In the genomic region with DNA sequence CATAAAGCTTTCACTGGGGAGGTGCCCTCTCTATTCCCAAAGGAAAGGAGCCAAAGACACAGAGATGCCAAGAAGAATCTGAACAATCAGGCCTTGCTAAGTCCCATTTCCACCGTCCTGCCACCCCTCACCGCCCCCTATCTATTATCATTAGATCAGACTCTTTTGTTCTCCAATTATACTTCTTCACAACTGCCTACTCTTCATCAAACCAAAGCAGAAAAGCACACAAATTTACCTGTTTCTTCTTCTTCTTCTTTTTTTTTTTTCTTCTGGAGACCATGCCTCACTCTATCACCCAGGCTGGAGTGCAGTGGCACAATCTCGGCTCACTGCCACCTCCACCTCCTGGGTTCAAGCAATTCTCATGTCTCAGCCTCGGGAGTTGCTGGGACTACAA, we compare ENCODE assay signal across 28 cellular contexts.
"Had no signal": no experiment of that assay in that cellular context is flagged by ENCODE, and none has a peak within 500 bp of the region (broad histone marks: within the 10 kb centered on the region; RNA-seq: fewer than 3 reads in every experiment).

No MANE protein-coding gene starts in this region.

- H3K9me3 ChIP-seq: stomach, suprapubic skin, testis, thoracic aorta, thyroid gland, tibial artery, tibial nerve, transverse colon, upper lobe of left lung, upper lobe of right lung, uterus, vagina had no signal

- H3K4me1 Mint-ChIP-seq: stimulated activated memory B cell treated with anti-CD40 and anti-IgM and Interleukin-4, amounts not matched to agents 10 μg/mL and 1 μg/mL and 100 μg/mL, for 72 hours had no signal

- H3K9me3 Mint-ChIP-seq: stimulated activated effector memory CD8-positive, alpha-beta T cell treated with anti-CD3 and anti-CD28 coated beads, Interleukin-12 subunit alpha, Interleukin-12 subunit beta, amount 100 ng/mL, for 72 hours; stimulated activated memory B cell treated with anti-CD40 and anti-IgM and Interleukin-4, amounts not matched to agents 10 μg/mL and 1 μg/mL and 100 μg/mL, for 72 hours; stimulated activated naive CD8-positive, alpha-beta T cell treated with anti-CD3 and anti-CD28 coated beads, Interleukin-15, amount 100 ng/mL, for 72 hours; stimulated activated naive CD8-positive, alpha-beta T cell treated with anti-CD3 and anti-CD28 coated beads, Interleukin-15, Interleukin-2, amounts not matched to agents 100 ng/mL and 50 ng/mL, for 24 hours had no signal

- H3K27ac Mint-ChIP-seq: stimulated activated effector memory CD8-positive, alpha-beta T cell treated with anti-CD3 and anti-CD28 coated beads, Interleukin-12 subunit alpha, Interleukin-12 subunit beta, amount 100 ng/mL, for 72 hours; stimulated activated memory B cell treated with anti-CD40 and anti-IgM and Interleukin-4, amounts not matched to agents 10 μg/mL and 1 μg/mL and 100 μg/mL, for 72 hours; stimulated activated naive B cell treated with anti-CD40 and anti-IgM and Interleukin-4, amounts not matched to agents 10 μg/mL and 1 μg/mL and 100 μg/mL, for 72 hours; stimulated activated naive CD8-positive, alpha-beta T cell treated with anti-CD3 and anti-CD28 coated beads, Interleukin-15, amount 100 ng/mL, for 72 hours; stimulated activated naive CD8-positive, alpha-beta T cell treated with anti-CD3 and anti-CD28 coated beads, Interleukin-15, Interleukin-2, amounts not matched to agents 100 ng/mL and 50 ng/mL, for 24 hours; type B pancreatic cell had no signal

- H3K27ac ChIP-seq: stomach, suprapubic skin, testis, thoracic aorta, thyroid gland, tibial artery, tibial nerve, transverse colon, upper lobe of left lung, upper lobe of right lung, uterus, vagina had no signal

- H3K4me1 ChIP-seq: stomach, testis, thyroid gland, tibial artery, tibial nerve, upper lobe of left lung, upper lobe of right lung, uterus, vagina had no signal

- H3K36me3 ChIP-seq: stomach, suprapubic skin, thoracic aorta, thyroid gland, tibial artery, tibial nerve, transverse colon, upper lobe of left lung, upper lobe of right lung, uterus, vagina had no signal

- H3K4me3 Mint-ChIP-seq: stimulated activated effector memory CD8-positive, alpha-beta T cell treated with anti-CD3 and anti-CD28 coated beads, Interleukin-12 subunit alpha, Interleukin-12 subunit beta, amount 100 ng/mL, for 72 hours; stimulated activated memory B cell treated with anti-CD40 and anti-IgM and Interleukin-4, amounts not matched to agents 10 μg/mL and 1 μg/mL and 100 μg/mL, for 72 hours; stimulated activated naive B cell treated with anti-CD40 and anti-IgM and Interleukin-4, amounts not matched to agents 10 μg/mL and 1 μg/mL and 100 μg/mL, for 72 hours; stimulated activated naive CD8-positive, alpha-beta T cell treated with anti-CD3 and anti-CD28 coated beads, Interleukin-15, amount 100 ng/mL, for 72 hours; stimulated activated naive CD8-positive, alpha-beta T cell treated with anti-CD3 and anti-CD28 coated beads, Interleukin-15, Interleukin-2, amounts not matched to agents 100 ng/mL and 50 ng/mL, for 24 hours; type B pancreatic cell had no signal

- H3K27me3 ChIP-seq: suprapubic skin, testis, thyroid gland, tibial artery, tibial nerve, transverse colon, upper lobe of left lung, uterus, vagina had no signal

- DNase-seq: stimulated activated CD4-positive, alpha-beta T cell treated with anti-CD3 and anti-CD28 coated beads, Interleukin-2, amount 100 ng/mL, for 48 hours; stimulated activated CD4-positive, alpha-beta T cell treated with anti-CD3 and anti-CD28 coated beads, Interleukin-4, amount 100 ng/mL, for 1 hour; stimulated activated CD4-positive, alpha-beta T cell treated with anti-CD3 and anti-CD28 coated beads, Interleukin-4, amount 100 ng/mL, for 24 hours; stimulated activated CD4-positive, alpha-beta T cell treated with anti-CD3 and anti-CD28 coated beads, Interleukin-4, amount 100 ng/mL, for 4 hours; stimulated activated CD8-positive, alpha-beta memory T cell treated with anti-CD3 and anti-CD28 coated beads, Interleukin-4, amount 100 ng/mL, for 48 hours; stimulated activated naive B cell treated with anti-CD40 and anti-IgM and Interleukin-4, amounts not matched to agents 10 μg/mL and 1 μg/mL and 100 μg/mL, for 72 hours; stimulated activated naive CD4-positive, alpha-beta T cell; stimulated activated naive CD4-positive, alpha-beta T cell treated with Interleukin-2 at 50 U/mL for 16 hours; stimulated activated naive CD8-positive, alpha-beta T cell treated with anti-CD3 and anti-CD28 coated beads, Interleukin-15, amount 100 ng/mL, for 72 hours; stimulated activated naive CD8-positive, alpha-beta T cell treated with anti-CD3 and anti-CD28 coated beads, Interleukin-15, Interleukin-2, amounts not matched to agents 100 U/mL and 50 U/mL, for 24 hours; stomach; substantia nigra; testis; thyroid gland; tibial artery; transverse colon; trophoblast cell; upper lobe of left lung; upper lobe of right lung; uterus had no signal

- H3K4me3 ChIP-seq: stomach, suprapubic skin, testis, thoracic aorta, thyroid gland, tibial artery, tibial nerve, transverse colon, upper lobe of left lung, upper lobe of right lung, uterus, vagina had no signal

- H3K36me3 Mint-ChIP-seq: stimulated activated effector memory CD8-positive, alpha-beta T cell treated with anti-CD3 and anti-CD28 coated beads, Interleukin-12 subunit alpha, Interleukin-12 subunit beta, amount 100 ng/mL, for 72 hours; stimulated activated memory B cell treated with anti-CD40 and anti-IgM and Interleukin-4, amounts not matched to agents 10 μg/mL and 1 μg/mL and 100 μg/mL, for 72 hours; stimulated activated naive B cell treated with anti-CD40 and anti-IgM and Interleukin-4, amounts not matched to agents 10 μg/mL and 1 μg/mL and 100 μg/mL, for 72 hours; type B pancreatic cell had no signal
